ENCODE assay signal across 10 cellular contexts in genomic region chr19:48717059-48717395, GRCh38. TPM values are rescaled to one million over a fixed set of nuclear protein-coding genes. Genes with fewer than 3 reads are reported as not detected.
DNase-seq lines count a peak whose midpoint lies in the region; ATAC-seq and TF ChIP-seq lines count a peak whose summit lies in the region.
"Had no signal": no experiment of that assay in that cellular context is flagged by ENCODE, and none has a peak within 500 bp of the region (broad histone marks: within the 10 kb centered on the region; RNA-seq: fewer than 3 reads in every experiment).

No MANE protein-coding gene starts in this region.

- H3K36me3 Mint-ChIP-seq in HFFc6 (ENCODE audit: low read depth): no peaks in the 10 kb centered on the region

- H3K27ac Mint-ChIP-seq in HFFc6: peak overlapping the region; percentile 57

- no TSS peak for BruUV-seq in A673 (replicated peaks; lab: Mats Ljungman, UMichigan)

- H3K4me3 ChIP-seq in A673 (ENCODE audit: low read depth, low read length, poor library complexity, severe bottlenecking) (peak overlapping the region; percentile 66), esophagus (ENCODE audit: low read depth in 1 of 2, low read length in 2 of 2) (no peak overlapping the region), ovary (peak overlapping the region; percentile 19)

- H3K4me1 ChIP-seq in A673 (ENCODE audit: insufficient read depth, low read length, poor library complexity, severe bottlenecking) (peaks cover 43% of the 10 kb centered on the region), esophagus (ENCODE audit: control insufficient read depth in 2 of 2, insufficient read depth in 2 of 2, low read length in 1 of 2) (peaks cover 8 to 22% of the 10 kb centered on the region in 2 donors), ovary (ENCODE audit: insufficient read depth) (peaks cover 41% of the 10 kb centered on the region)

- H3K36me3 ChIP-seq in A673 (ENCODE audit: insufficient read depth, low read length, poor library complexity, severe bottlenecking): no peaks in the 10 kb centered on the region
- peaks cover 0 to 2% of the 10 kb centered on the region in 2 donors for H3K36me3 ChIP-seq in esophagus (ENCODE audit: control insufficient read depth in 2 of 2, insufficient read depth in 2 of 2, low read length in 1 of 2)
- H3K36me3 ChIP-seq in ovary: no peaks in the 10 kb centered on the region

- H3K9me3 ChIP-seq in A673 (ENCODE audit: low read depth, low read length, poor library complexity, severe bottlenecking): no peaks in the 10 kb centered on the region
- no peaks in the 10 kb centered on the region for H3K9me3 ChIP-seq in esophagus (ENCODE audit: control insufficient read depth in 2 of 2, insufficient read depth in 1 of 2, low read depth in 1 of 2, low read length in 1 of 2)
- no peaks in the 10 kb centered on the region for H3K9me3 ChIP-seq in ovary

- peaks cover 48% of the 10 kb centered on the region for H3K4me1 Mint-ChIP-seq in HFFc6 (ENCODE audit: low read depth)

- DNase-seq in A673 (ENCODE audit: low spot score): no peak
- peak; percentile 38 for DNase-seq in HFFc6
- DNase-seq in ovary: no peak
- no peak for DNase-seq in NK-92 treated with Interleukin-12 subunit alpha and Interleukin-12 subunit beta, amount 100 ng/mL, for 24 hours (lab: John Stamatoyannopoulos, UW)
- DNase-seq in stimulated activated CD4-positive, alpha-beta T cell treated with anti-CD3 and anti-CD28 coated beads, Interleukin-2, amount 100 ng/mL, for 48 hours: no peak
- DNase-seq: NCI-H2107 had no signal

- H3K4me3 Mint-ChIP-seq in HFFc6: peak overlapping the region; percentile 82

- no peaks in the 10 kb centered on the region for H3K27me3 ChIP-seq in A673 (replicated peaks; ENCODE audit: insufficient read depth, low read depth, low read length, poor library complexity)
- H3K27me3 ChIP-seq in esophagus (ENCODE audit: control insufficient read depth in 1 of 2, insufficient read depth in 2 of 2, low read length in 2 of 2): no peaks in the 10 kb centered on the region
- H3K27me3 ChIP-seq in ovary: no peaks in the 10 kb centered on the region

- 18 to 23% methylated on average over 4 to 5 of the region's 5 CpGs for WGBS in esophagus, 2 donors
- 1 to 11% (median 3%) methylated on average over 5 of the region's 5 CpGs for WGBS in ovary, 3 donors

- ATAC-seq in HG02588 (IDR thresholded peaks at IDR 0.05; ENCODE audit: unreplicated experiment): no peak
- no peak for ATAC-seq in GM18519 (IDR thresholded peaks at IDR 0.05; ENCODE audit: low FRiP score, unreplicated experiment)

- intact Hi-C loops in A673 (cut with micrococcal nuclease; ENCODE audit: unreplicated experiment) (no loop called here), ovary (cut with DNase I) (loop anchor here in 1 of 4 donors (10.0 kb wide), 1 partner anchor 72 kb away; the partner anchor contains the start of gene CA11)

- H3K9me3 Mint-ChIP-seq in HFFc6: no peaks in the 10 kb centered on the region

- TF ChIP-seq POLR2A in ovary (IDR thresholded peaks at IDR 0.05): no peak

- TF ChIP-seq CTCF in A673 (conservative IDR thresholded peaks at IDR 0.05; ENCODE audit: low read depth, low read length) (no peak), HFFc6 (IDR thresholded peaks at IDR 0.05) (no peak), ovary (IDR thresholded peaks at IDR 0.05) (no peak)

- no peaks in the 10 kb centered on the region; the same call in none of the 2 replicates for H3K27me3 Mint-ChIP-seq in HFFc6 (ENCODE audit: insufficient read depth)

- CTCF ChIA-PET in A673 (lab: Charles Lee): interaction anchor here (1.0 kb wide), 1 partner anchor 22 kb away, joined by 3 read pairs; no protein-coding TSS in a partner anchor

- no peak for TF ChIP-seq EP300 in ovary (IDR thresholded peaks at IDR 0.05)

- H3K27ac ChIP-seq in A673 (ENCODE audit: low read depth, low read length, poor library complexity, severe bottlenecking): peak overlapping the region; percentile 88
- H3K27ac ChIP-seq in esophagus (ENCODE audit: low read depth in 2 of 2, low read length in 1 of 2): peak overlapping the region; percentile 39 to 79
- peak overlapping the region; percentile 3 to 79 for H3K27ac ChIP-seq in ovary

- POLR2A ChIA-PET in A673 (lab: Charles Lee; ENCODE audit: low non-redundant PET): interaction anchor here (0.5 kb wide), 1 partner anchor 33 kb away, joined by 3 read pairs; no protein-coding TSS in a partner anchor

RNA-seq across cellular contexts. Expression of gene MAMSTR, which starts 2.5 kb away (rescaled TPM):
- total RNA-seq in A673 (2021) (4.7 and 5.9 TPM in 2 replicates), ovary (10 to 100 TPM in 5 of 7 donors, 1 to 10 TPM in 2; 1.3 to 17.1 (median 11.2) TPM)
- 1 to 10 TPM; 2.7 to 4.5 (median 3.0) TPM for total RNA-seq in HFFc6 (2021; fragmentation: NEBNext Ultra II Directional; extraction: Animal tissue kit (Norgen Biotek cat#: 25700))
- polyA plus RNA-seq in esophagus (1 to 10 TPM in 1 of 2 donors, under 1 TPM in 1; 0.96 to 1.6 TPM), ovary (1 to 10 TPM; 3.7 to 5.7 TPM)

RNA-seq across cellular contexts. Expression of gene FUT2, which starts 21.3 kb away (rescaled TPM):
- not detected in 2 replicates for total RNA-seq in A673 (2021)
- total RNA-seq in HFFc6 (2021; fragmentation: NEBNext Ultra II Directional; extraction: Animal tissue kit (Norgen Biotek cat#: 25700)): not detected
- polyA plus RNA-seq in esophagus: 10 to 100 TPM; 34.5 to 51.8 TPM
- 1 to 10 TPM in 5 of 7 donors, not detected in 2; 1.0 to 2.5 (median 2.4) TPM for total RNA-seq in ovary
- under 1 TPM; 0.10 to 0.23 TPM for polyA plus RNA-seq in ovary
- total RNA-seq: pulmonary artery endothelial cell had no signal

RNA-seq across cellular contexts. Expression of gene RASIP1, which starts 23.4 kb away (rescaled TPM):
- 3.8 and 5.0 TPM in 2 replicates for total RNA-seq in A673 (2021)
- total RNA-seq in HFFc6 (2021; fragmentation: NEBNext Ultra II Directional; extraction: Animal tissue kit (Norgen Biotek cat#: 25700)): under 1 TPM in 1 of 6 experiments, not detected in 5; 0.07 TPM
- polyA plus RNA-seq in esophagus: 10 to 100 TPM in 1 of 2 donors, 1 to 10 TPM in 1; 7.0 to 11.4 TPM
- total RNA-seq in ovary: 10 to 100 TPM in 5 of 7 donors, 1 to 10 TPM in 2; 4.9 to 25.9 (median 14.2) TPM
- 10 to 100 TPM in 1 of 2 donors, 1 to 10 TPM in 1; 4.1 to 18.4 TPM for polyA plus RNA-seq in ovary

RNA-seq across cellular contexts. Expression of gene IZUMO1, which starts 29.7 kb away (rescaled TPM):
- total RNA-seq in A673 (2021) (not detected in 2 replicates), ovary (under 1 TPM in 2 of 7 donors, not detected in 5; 0.11 to 0.67 TPM)
- total RNA-seq in HFFc6 (2021; fragmentation: NEBNext Ultra II Directional; extraction: Animal tissue kit (Norgen Biotek cat#: 25700)): not detected
- polyA plus RNA-seq in esophagus (under 1 TPM; 0.16 to 0.39 TPM), ovary (under 1 TPM; 0.08 to 0.13 TPM)

RNA-seq across cellular contexts. Expression of gene FUT1, which starts 35.4 kb away (rescaled TPM):
- 0.06 and 0.15 TPM in 2 replicates for total RNA-seq in A673 (2021)
- total RNA-seq in HFFc6 (2021; fragmentation: NEBNext Ultra II Directional; extraction: Animal tissue kit (Norgen Biotek cat#: 25700)): under 1 TPM in 3 of 6 experiments, not detected in 3; 0.05 to 0.06 (median 0.05) TPM
- polyA plus RNA-seq in esophagus: 1 to 10 TPM; 1.1 to 2.4 TPM
- total RNA-seq in ovary: 1 to 10 TPM in 3 of 7 donors, under 1 TPM in 4; 0.48 to 4.0 (median 0.87) TPM
- polyA plus RNA-seq in ovary: 1 to 10 TPM; 1.3 to 1.4 TPM

Comparison
In these comparisons a context has a peak if more than half of its experiments do, and no peak if none do; other contexts are left out.
1. H3K4me3 ChIP-seq: peak in A673 (single experiment) and ovary (single experiment); none in esophagus (0 of 2).
2. Peak in every context shown above with its lines, with median percentiles within 50 percentile points of each other: H3K27ac ChIP-seq.